In genomic region chr11:94602430-94603372, GRCh38 we compare ENCODE assay signal across 8 cellular contexts. TPM values are rescaled to one million over a fixed set of nuclear protein-coding genes. Genes with fewer than 3 reads are reported as not detected.
DNase-seq lines count a peak whose midpoint lies in the region; ATAC-seq, FAIRE-seq and TF ChIP-seq lines count a peak whose summit lies in the region.

No MANE protein-coding gene starts in this region.

- no peaks in the 10 kb centered on the region for H3K27me3 Mint-ChIP-seq in astrocyte (ENCODE audit: low read depth, unreplicated experiment)

- peaks cover 11 to 25% (median 22%) of the 10 kb centered on the region in 11 experiments for H3K9me3 ChIP-seq in BLaER1 treated with 17β-estradiol and CSF1 and Interleukin-3, amounts not matched to agents 10 nM and 100 nM (replicated peaks in 1 of 11)
- H3K9me3 ChIP-seq in astrocyte (ENCODE audit: insufficient read depth, low read depth, low read length): no peaks in the 10 kb centered on the region

- peak overlapping the region in 5 of 11 experiments; percentile 10 to 44 (median 36); a peak in 9 of 22 replicates for H3K9ac ChIP-seq in BLaER1 treated with 17β-estradiol and CSF1 and Interleukin-3, amounts not matched to agents 10 nM and 100 nM
- H3K9ac ChIP-seq in astrocyte (ENCODE audit: low read length): no peak overlapping the region

- peak overlapping the region; percentile 34 to 80 (median 66) for H3K4me2 ChIP-seq in BLaER1 treated with 17β-estradiol and CSF1 and Interleukin-3, amounts not matched to agents 10 nM and 100 nM
- peak overlapping the region; percentile 39 for H3K4me2 ChIP-seq in astrocyte (ENCODE audit: low read length)

- peaks cover 10% of the 10 kb centered on the region for H3K4me1 Mint-ChIP-seq in astrocyte (ENCODE audit: low read depth, unreplicated experiment)

- peak overlapping the region in 1 of 10 experiments; percentile 11; a peak in 2 of 20 replicates for H3K4me3 ChIP-seq in BLaER1 treated with 17β-estradiol and CSF1 and Interleukin-3, amounts not matched to agents 10 nM and 100 nM
- no peak overlapping the region for H3K4me3 ChIP-seq in astrocyte (ENCODE audit: insufficient read depth, low read depth, low read length)
- no peak overlapping the region for H3K4me3 ChIP-seq in kidney epithelial cell (ENCODE audit: low read depth, low read length)

- H3K36me3 Mint-ChIP-seq in astrocyte (ENCODE audit: low read depth, unreplicated experiment): no peaks in the 10 kb centered on the region

- no peak overlapping the region for H2AFZ ChIP-seq in astrocyte (ENCODE audit: low read depth, low read length)

- no peaks in the 10 kb centered on the region for H3K9me3 Mint-ChIP-seq in astrocyte (ENCODE audit: unreplicated experiment)

- peak overlapping the region; percentile 2 for H3K27ac Mint-ChIP-seq in astrocyte (ENCODE audit: unreplicated experiment)

- H3K36me3 ChIP-seq in BLaER1 treated with 17β-estradiol and CSF1 and Interleukin-3, amounts not matched to agents 10 nM and 100 nM: peaks cover 0 to 11% (median 0%) of the 10 kb centered on the region in 11 experiments; a peak in 5 of 22 replicates
- H3K36me3 ChIP-seq in astrocyte (ENCODE audit: insufficient read depth, low read length) (no peaks in the 10 kb centered on the region), kidney epithelial cell (ENCODE audit: control insufficient read depth, insufficient read depth, low read length) (peaks cover 2% of the 10 kb centered on the region)

- peak; percentile 58 for FAIRE-seq in astrocyte (lab: Jason Lieb, UNC)

- peak; percentile 37 for TF ChIP-seq CTCF in astrocyte (IDR thresholded peaks at IDR 0.05; ENCODE audit: insufficient read depth, low read depth, low read length)
- TF ChIP-seq CTCF in kidney epithelial cell (IDR thresholded peaks at IDR 0.05; ENCODE audit: insufficient read depth, low read length, poor library complexity, severe bottlenecking): peak; percentile 52

- H4K20me1 ChIP-seq in BLaER1 treated with 17β-estradiol and CSF1 and Interleukin-3, amounts not matched to agents 10 nM and 100 nM: no peaks in the 10 kb centered on the region
- no peaks in the 10 kb centered on the region for H4K20me1 ChIP-seq in astrocyte (ENCODE audit: insufficient read depth, low read length)

- no peaks in the 10 kb centered on the region for H3K27me3 ChIP-seq in BLaER1 treated with 17β-estradiol and CSF1 and Interleukin-3, amounts not matched to agents 10 nM and 100 nM
- H3K27me3 ChIP-seq in astrocyte (ENCODE audit: insufficient read depth, low read length) (no peaks in the 10 kb centered on the region), kidney epithelial cell (ENCODE audit: control insufficient read depth, insufficient read depth, low read length) (no peaks in the 10 kb centered on the region)

- peaks cover 10 to 33% (median 15%) of the 10 kb centered on the region in 10 experiments for H3K4me1 ChIP-seq in BLaER1 treated with 17β-estradiol and CSF1 and Interleukin-3, amounts not matched to agents 10 nM and 100 nM
- H3K4me1 ChIP-seq in astrocyte (ENCODE audit: insufficient read depth, low read length): no peaks in the 10 kb centered on the region

- peak; percentile 71 for DNase-seq in NCI-H460 (ENCODE audit: extremely low read depth, low read depth)
- DNase-seq in astrocyte (ENCODE audit: low read depth): peak; percentile 67
- DNase-seq in kidney epithelial cell (ENCODE audit: low read depth): peak; percentile 82
- DNase-seq in stimulated activated CD8-positive, alpha-beta memory T cell treated with anti-CD3 and anti-CD28 coated beads, Interleukin-4, amount 100 ng/mL, for 48 hours: peak; percentile 31
- no peak for DNase-seq in A172 (ENCODE audit: low spot score)

- H3K4me3 Mint-ChIP-seq in astrocyte (ENCODE audit: unreplicated experiment): no peak overlapping the region

- H3K79me2 ChIP-seq in astrocyte (ENCODE audit: insufficient read depth, low read length): no peaks in the 10 kb centered on the region

- peak overlapping the region in 10 of 11 experiments; percentile 60 to 75 (median 68); a peak in 20 of 22 replicates for H3K27ac ChIP-seq in BLaER1 treated with 17β-estradiol and CSF1 and Interleukin-3, amounts not matched to agents 10 nM and 100 nM
- no peak overlapping the region for H3K27ac ChIP-seq in astrocyte (ENCODE audit: low read depth, low read length)

- ATAC-seq in GM18870 (IDR thresholded peaks at IDR 0.05; ENCODE audit: unreplicated experiment) (peak; percentile 92), HG03039 (IDR thresholded peaks at IDR 0.05; ENCODE audit: unreplicated experiment) (peak; percentile 91)

RNA-seq across cellular contexts. Expression of gene PIWIL4, which starts 35.5 kb away (rescaled TPM):
- 0.09 and 0.25 TPM in 2 replicates for total RNA-seq in NCI-H460 (2014; rRNA removed; shearing (Covaris generic))
- polyA plus RNA-seq in NCI-H460 (2014; cell fraction: nucleus; rRNA removed): not detected in 2 replicates
- 0.59 and 0.75 TPM in 2 replicates for total RNA-seq in astrocyte
- 1.8 and 3.7 TPM in 2 replicates for total RNA-seq in kidney epithelial cell
- 0.24 and 3.2 TPM in 2 replicates for total RNA-seq in A172 (2014; rRNA removed; shearing (Covaris generic))

RNA-seq across cellular contexts. Expression of gene FUT4, which starts 59.0 kb away (rescaled TPM):
- total RNA-seq in NCI-H460 (2014; rRNA removed; shearing (Covaris generic)): 3.2 and 3.5 TPM in 2 replicates
- 4.1 and 4.4 TPM in 2 replicates for polyA plus RNA-seq in NCI-H460 (2014; cell fraction: nucleus; rRNA removed)
- total RNA-seq in astrocyte (3.5 and 3.7 TPM in 2 replicates), kidney epithelial cell (12.3 and 13.4 TPM in 2 replicates)
- total RNA-seq in A172 (2014; rRNA removed; shearing (Covaris generic)): 1.00 and 1.2 TPM in 2 replicates
